In the genomic region with DNA sequence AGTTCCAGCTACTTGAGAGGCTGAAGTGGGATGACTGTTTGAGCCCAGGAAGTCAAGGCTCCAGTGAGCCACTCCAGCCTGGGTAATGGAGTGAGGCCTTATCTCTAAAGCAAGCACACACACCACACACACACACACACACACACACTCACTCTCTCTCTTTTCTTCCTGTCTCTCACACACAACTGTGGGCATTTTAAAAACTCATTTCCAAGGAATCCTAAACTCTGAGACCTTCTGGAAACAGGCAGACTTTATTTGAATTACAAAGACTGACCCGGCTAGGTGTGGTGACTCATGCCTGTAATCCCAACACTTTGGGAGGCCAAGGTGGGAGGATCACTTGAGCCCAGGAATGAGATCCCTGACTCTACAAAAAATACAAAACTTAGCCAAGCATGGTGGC, we compare ENCODE assay signal across 14 cellular contexts. TPM values are rescaled to one million over a fixed set of nuclear protein-coding genes. Genes with fewer than 3 reads are reported as not detected.
DNase-seq lines count a peak whose midpoint lies in the region; ATAC-seq, FAIRE-seq and TF ChIP-seq lines count a peak whose summit lies in the region.
"Had no signal": no experiment of that assay in that cellular context is flagged by ENCODE, and none has a peak within 500 bp of the region (broad histone marks: within the 10 kb centered on the region; RNA-seq: fewer than 3 reads in every experiment).

No MANE protein-coding gene starts in this region.

- H3K4me1 Mint-ChIP-seq in neural progenitor cell (peaks cover 4% of the 10 kb centered on the region), T-cell (peaks cover 0 to 15% (median 0%) of the 10 kb centered on the region in 3 donors)

- no peaks in the 10 kb centered on the region for H3F3A ChIP-seq in neural progenitor cell (ENCODE audit: low read depth)

- DNase-seq in GM18507 (ENCODE audit: extremely low spot score, insufficient read length, low read depth) (no peak), NT2/D1 (ENCODE audit: low read depth, low spot score) (peak; percentile 68), epithelial cell of prostate (ENCODE audit: low read depth, low spot score) (no peak), neural progenitor cell (ENCODE audit: low spot score) (no peak), NCI-H774 (lab: John Stamatoyannopoulos, UW) (no peak), T-cell (no peak)
- DNase-seq: activated naive CD4-positive, alpha-beta T cell; CD4-positive, alpha-beta memory T cell; NCI-H524; substantia nigra had no signal

- H3K27me3 ChIP-seq in NT2/D1 (ENCODE audit: insufficient read depth, insufficient read length) (no peaks in the 10 kb centered on the region), neural progenitor cell (no peaks in the 10 kb centered on the region)

- H3K27ac ChIP-seq in epithelial cell of prostate (peak overlapping the region; percentile 6), neural progenitor cell (no peak overlapping the region)

- H3K9ac ChIP-seq in NT2/D1 (ENCODE audit: insufficient read length, low read depth) (no peak overlapping the region), neural progenitor cell (no peak overlapping the region)

- POLR2A ChIA-PET in T-cell (lab: Charles Lee) = no interaction called here

- CTCF ChIA-PET in T-cell (lab: Charles Lee) = interaction anchor here in 1 of 2 donors (0.6 kb wide), 1 partner anchor 25 kb away, joined by 7 read pairs; no protein-coding TSS in a partner anchor

- TF ChIP-seq CTCF in neural progenitor cell (IDR thresholded peaks at IDR 0.05) = no peak

- H3K4me3 Mint-ChIP-seq in neural progenitor cell = no peak overlapping the region
- H3K4me3 Mint-ChIP-seq in T-cell = no peak overlapping the region
- H3K4me3 Mint-ChIP-seq: CD4-positive, alpha-beta memory T cell; natural killer cell treated with Interleukin-12 subunit alpha and Interleukin-12 subunit beta and Interleukin-15 and Interleukin-18, amount 100 ng/mL, for 72 hours had no signal

- H3K36me3 Mint-ChIP-seq in neural progenitor cell (peaks cover 9% of the 10 kb centered on the region), T-cell (peaks cover 57% of the 10 kb centered on the region)

- peak; percentile 47 for FAIRE-seq in GM18507 (lab: Jason Lieb, UNC)
- FAIRE-seq: islet of Langerhans had no signal

- H3K4me1 ChIP-seq in NT2/D1 (ENCODE audit: insufficient read depth, insufficient read length) = no peaks in the 10 kb centered on the region
- H3K4me1 ChIP-seq in neural progenitor cell = no peaks in the 10 kb centered on the region

- no peaks in the 10 kb centered on the region for H3K36me3 ChIP-seq in NT2/D1 (ENCODE audit: insufficient read depth, insufficient read length, low read length)
- no peaks in the 10 kb centered on the region for H3K36me3 ChIP-seq in neural progenitor cell

- no peak overlapping the region for H3K4me2 ChIP-seq in neural progenitor cell

- H2AFZ ChIP-seq in neural progenitor cell (replicated peaks) = no peak overlapping the region

- H3K9me3 ChIP-seq in NT2/D1 (ENCODE audit: insufficient read depth, low read length) (no peaks in the 10 kb centered on the region), neural progenitor cell (ENCODE audit: low read depth) (no peaks in the 10 kb centered on the region)

- H3K27me3 Mint-ChIP-seq in neural progenitor cell (ENCODE audit: insufficient read depth, low read depth) (peaks cover 6% of the 10 kb centered on the region), T-cell (no peaks in the 10 kb centered on the region)
- H3K27me3 Mint-ChIP-seq: CD4-positive, alpha-beta memory T cell; natural killer cell treated with Interleukin-12 subunit alpha and Interleukin-12 subunit beta and Interleukin-15 and Interleukin-18, amount 100 ng/mL, for 72 hours had no signal

- H3K9me3 Mint-ChIP-seq in neural progenitor cell = no peaks in the 10 kb centered on the region
- no peaks in the 10 kb centered on the region for H3K9me3 Mint-ChIP-seq in T-cell
- H3K9me3 Mint-ChIP-seq: CD4-positive, alpha-beta memory T cell; natural killer cell treated with Interleukin-12 subunit alpha and Interleukin-12 subunit beta and Interleukin-15 and Interleukin-18, amount 100 ng/mL, for 72 hours had no signal

- no peaks in the 10 kb centered on the region for H4K20me1 ChIP-seq in neural progenitor cell (ENCODE audit: low read depth)

- H3K4me3 ChIP-seq in NT2/D1 (ENCODE audit: insufficient read length, low read depth) = no peak overlapping the region
- no peak overlapping the region for H3K4me3 ChIP-seq in neural progenitor cell

- H3K79me2 ChIP-seq in neural progenitor cell (ENCODE audit: low read depth) = no peaks in the 10 kb centered on the region

- H3K27ac Mint-ChIP-seq in neural progenitor cell (peak overlapping the region; percentile 6), T-cell (no peak overlapping the region)
- H3K27ac Mint-ChIP-seq: natural killer cell treated with Interleukin-12 subunit alpha and Interleukin-12 subunit beta and Interleukin-15 and Interleukin-18, amount 100 ng/mL, for 72 hours had no signal

- ATAC-seq in HG03139 (IDR thresholded peaks at IDR 0.05; ENCODE audit: unreplicated experiment) = no peak
- no peak for ATAC-seq in T-cell (replicated peaks in 1 of 4)
- ATAC-seq: natural killer cell treated with Interleukin-12 subunit alpha and Interleukin-12 subunit beta and Interleukin-15 and Interleukin-18, amount 100 ng/mL, for 72 hours; Right ventricle myocardium inferior had no signal

RNA-seq across cellular contexts. Expression of gene WDSUB1, which starts 21.3 kb away (rescaled TPM):
- total RNA-seq in neural progenitor cell (ENCODE audit: low replicate concordance) = 5.2 and 7.1 TPM in 2 replicates
- total RNA-seq in T-cell = 1 to 10 TPM; 4.4 to 7.7 (median 5.5) TPM
